In genomic region chr7:100119701-100120517, GRCh38 we compare ENCODE assay signal across 8 cellular contexts. TPM values are rescaled to one million over a fixed set of nuclear protein-coding genes. Genes with fewer than 3 reads are reported as not detected.
DNase-seq lines count a peak whose midpoint lies in the region; ATAC-seq and TF ChIP-seq lines count a peak whose summit lies in the region.

No MANE protein-coding gene starts in this region.

- peak overlapping the region; percentile 70 for H3K27ac ChIP-seq in IMR-90 (ENCODE audit: insufficient read depth, low read length)
- peak overlapping the region; percentile 80 to 88 for H3K27ac ChIP-seq in breast epithelium
- peak overlapping the region; percentile 92 for H3K27ac ChIP-seq in smooth muscle cell (ENCODE audit: low read depth)

- peak overlapping the region; percentile 87 for H2AK9ac ChIP-seq in IMR-90 (replicated peaks; ENCODE audit: low read depth, low read length, poor library complexity)

- H3K9me3 Mint-ChIP-seq in T-helper 2 cell treated with Interferon-gamma antibody and Interleukin-4, amounts not matched to agents 5 μg/mL and 100 μg/mL, for 36 hours, result no peaks in the 10 kb centered on the region
- no peaks in the 10 kb centered on the region for H3K9me3 Mint-ChIP-seq in immature natural killer cell

- peaks cover 19% of the 10 kb centered on the region for H3K4me1 Mint-ChIP-seq in T-helper 2 cell treated with Interferon-gamma antibody and Interleukin-4, amounts not matched to agents 5 μg/mL and 100 μg/mL, for 36 hours (ENCODE audit: low read depth)
- peaks cover 39 to 40% of the 10 kb centered on the region in 2 donors for H3K4me1 Mint-ChIP-seq in immature natural killer cell

- peaks cover 3% of the 10 kb centered on the region for H3F3A ChIP-seq in smooth muscle cell (ENCODE audit: low read depth)

- H3K4me2 ChIP-seq in IMR-90 (ENCODE audit: low read depth, low read length) (peak overlapping the region; percentile 84), smooth muscle cell (peak overlapping the region; percentile 96)

- peaks cover 18% of the 10 kb centered on the region for H3K79me2 ChIP-seq in smooth muscle cell (ENCODE audit: low read depth)

- POLR2A ChIA-PET in IMR-90 (lab: Charles Lee; ENCODE audit: unreplicated experiment), result interaction anchor here (0.6 to 1.4 kb wide), 2 partner anchors 18 to 277 kb away, joined by 3 to 6 read pairs; partner anchors contain the start of gene AP4M1

- peaks cover 23 to 49% of the 10 kb centered on the region in 2 experiments for H3K79me1 ChIP-seq in IMR-90 (ENCODE audit: low read depth in 1 of 2, low read length in 2 of 2)

- peak overlapping the region; percentile 89 for H3K14ac ChIP-seq in IMR-90 (replicated peaks; ENCODE audit: low read depth, low read length)

- H3K27me3 Mint-ChIP-seq in T-helper 2 cell treated with Interferon-gamma antibody and Interleukin-4, amounts not matched to agents 5 μg/mL and 100 μg/mL, for 36 hours (ENCODE audit: low read depth), result no peaks in the 10 kb centered on the region
- peaks cover 4 to 11% (median 8%) of the 10 kb centered on the region in 3 donors for H3K27me3 Mint-ChIP-seq in immature natural killer cell (ENCODE audit: low read depth in 3 of 3)

- H3K27ac Mint-ChIP-seq in T-helper 2 cell treated with Interferon-gamma antibody and Interleukin-4, amounts not matched to agents 5 μg/mL and 100 μg/mL, for 36 hours, result peak overlapping the region; percentile 97
- peak overlapping the region; percentile 97 to 99 (median 98) for H3K27ac Mint-ChIP-seq in immature natural killer cell

- peak overlapping the region; percentile 96 for H2AFZ ChIP-seq in IMR-90 (replicated peaks; ENCODE audit: low read length, poor library complexity)
- peak overlapping the region; percentile 93 for H2AFZ ChIP-seq in smooth muscle cell (ENCODE audit: low read depth)

- no TSS peak for BruUV-seq in IMR-90 (replicated peaks; lab: Mats Ljungman, UMichigan)

- in situ Hi-C loops in IMR-90 (cut with MboI; ENCODE audit: low sequenced_read_pairs), result no loop called here

- peak; percentile 67 for ATAC-seq in GM21529 (IDR thresholded peaks at IDR 0.05; ENCODE audit: unreplicated experiment)
- ATAC-seq in IMR-90 (ENCODE audit: low read depth), result peak; percentile 71

- peak overlapping the region; percentile 96 for H3K4me3 Mint-ChIP-seq in T-helper 2 cell treated with Interferon-gamma antibody and Interleukin-4, amounts not matched to agents 5 μg/mL and 100 μg/mL, for 36 hours
- H3K4me3 Mint-ChIP-seq in immature natural killer cell, result peak overlapping the region; percentile 90 to 97 (median 92)

- H3K4ac ChIP-seq in IMR-90 (ENCODE audit: low read depth, low read length), result peak overlapping the region; percentile 85

- H3K36me3 Mint-ChIP-seq in T-helper 2 cell treated with Interferon-gamma antibody and Interleukin-4, amounts not matched to agents 5 μg/mL and 100 μg/mL, for 36 hours (ENCODE audit: low read depth), result peaks cover 18% of the 10 kb centered on the region
- peaks cover 0 to 3% (median 0%) of the 10 kb centered on the region in 3 donors for H3K36me3 Mint-ChIP-seq in immature natural killer cell

- H4K5ac ChIP-seq in IMR-90 (ENCODE audit: low read depth, low read length), result peak overlapping the region; percentile 26

- peak overlapping the region; percentile 73 for H2BK5ac ChIP-seq in IMR-90 (ENCODE audit: low read depth, low read length, poor library complexity, severe bottlenecking)

- no peak for TF ChIP-seq RAD21 in IMR-90 (IDR thresholded peaks at IDR 0.05; ENCODE audit: low read length)

- dilution Hi-C loops in IMR-90 (cut with HindIII; ENCODE audit: low sequenced_read_pairs, unreplicated experiment), result no loop called here

- peak overlapping the region; percentile 78 for H3K23ac ChIP-seq in IMR-90 (ENCODE audit: low read depth, low read length)

- CTCF ChIA-PET in IMR-90 (lab: Yijun Ruan, JAX), result interaction anchor here (0.5 to 0.7 kb wide), 2 partner anchors 11 to 23 kb away, joined by 3 to 6 read pairs; no protein-coding TSS in a partner anchor

- peak overlapping the region; percentile 48 to 77; a peak in 3 of 4 replicates for H4K8ac ChIP-seq in IMR-90 (ENCODE audit: low read depth in 2 of 2, low read length in 2 of 2)

- H4K20me1 ChIP-seq in IMR-90 (ENCODE audit: insufficient read depth, low read length) (no peaks in the 10 kb centered on the region; the same call in 1 of the 2 replicates), smooth muscle cell (ENCODE audit: low read depth) (no peaks in the 10 kb centered on the region)

- peak overlapping the region; percentile 3; the same call in 1 of the 2 replicates for H3K18ac ChIP-seq in IMR-90 (ENCODE audit: low read depth, low read length)

- peak overlapping the region; percentile 67 for H3K9ac ChIP-seq in IMR-90 (ENCODE audit: low read depth, low read length)
- H3K9ac ChIP-seq in smooth muscle cell (ENCODE audit: low read depth), result peak overlapping the region; percentile 94

- peak overlapping the region; percentile 71 for H3K56ac ChIP-seq in IMR-90 (ENCODE audit: extremely low read depth, insufficient read depth, low read length)

- intact Hi-C loops in IMR-90 (cut with micrococcal nuclease), result loop anchor here (2.0 kb wide), 1 partner anchor 19 kb away; the partner anchor contains the start of genes AP4M1 and MCM7
- intact Hi-C loops in breast epithelium (cut with DNase I; ENCODE audit: low total_unique reads), result loop anchor here (5.0 kb wide), 1 partner anchor 842 kb away; no protein-coding TSS in a partner anchor

- H3K27me3 ChIP-seq in IMR-90 (ENCODE audit: control insufficient read depth, insufficient read depth, low read length) (no peaks in the 10 kb centered on the region), breast epithelium (no peaks in the 10 kb centered on the region), smooth muscle cell (ENCODE audit: low read depth) (no peaks in the 10 kb centered on the region)

- H3K4me1 ChIP-seq in IMR-90 (ENCODE audit: control insufficient read depth, insufficient read depth, low read length) (peaks cover 6% of the 10 kb centered on the region; the same call in 1 of the 2 replicates), breast epithelium (peaks cover 3 to 7% of the 10 kb centered on the region in 2 donors), smooth muscle cell (ENCODE audit: low read depth) (peaks cover 10% of the 10 kb centered on the region)

- WGBS in IMR-90 (ENCODE audit: extremely low coverage in 2 of 2, insufficient read length in 1 of 2), 2 experiments, result 0% methylated on average over 4 of the region's 29 CpGs; no CpG with 5 or more reads in 1 of the 2 experiments
- 5% methylated on average over 29 of the region's 29 CpGs for WGBS in smooth muscle cell (ENCODE audit: low lambda C conversion rate)

- H3K4me3 ChIP-seq in IMR-90 (ENCODE audit: insufficient read depth, low read depth, low read length) (peak overlapping the region; percentile 61), breast epithelium (peak overlapping the region; percentile 63 to 81 (median 76)), smooth muscle cell (peak overlapping the region; percentile 96)

- TF ChIP-seq CTCF in IMR-90 (conservative IDR thresholded peaks at IDR 0.05; ENCODE audit: low read depth, low read length), result no peak
- no peak for TF ChIP-seq CTCF in breast epithelium (IDR thresholded peaks at IDR 0.05)
- no peak for TF ChIP-seq CTCF in smooth muscle cell (IDR thresholded peaks at IDR 0.05; ENCODE audit: borderline replicate concordance, insufficient read depth, poor library complexity, severe bottlenecking)

- no peak for TF ChIP-seq POLR2A in IMR-90 (IDR thresholded peaks at IDR 0.05; ENCODE audit: low read depth, low read length)
- TF ChIP-seq POLR2A in breast epithelium (IDR thresholded peaks at IDR 0.05), result no peak

- H2BK20ac ChIP-seq in IMR-90 (ENCODE audit: low read depth, low read length), result no peak overlapping the region

- H4K91ac ChIP-seq in IMR-90 (ENCODE audit: insufficient read depth, low read depth, low read length), result peak overlapping the region; percentile 67

- DNase-seq in ELR (ENCODE audit: low read depth) (peak; percentile 73), IMR-90 (peak; percentile 58), breast epithelium (ENCODE audit: low spot score in 2 of 2) (peak; percentile 52 to 67), immature natural killer cell (no peak), smooth muscle cell (lab: John Stamatoyannopoulos, UW; ENCODE audit: unreplicated experiment) (peak; percentile 53), COR-L47 (lab: John Stamatoyannopoulos, UW) (no peak)
- peak; percentile 71 for DNase-seq in T-helper 2 cell treated with Interferon-gamma antibody and Interleukin-4, amounts not matched to agents 5 μg/mL and 100 μg/mL, for 36 hours (ENCODE audit: low spot score)

- peak overlapping the region; percentile 38; the same call in 1 of the 3 replicates for H2BK15ac ChIP-seq in IMR-90 (ENCODE audit: low read depth, low read length)

- peak overlapping the region; percentile 75 for H2AK5ac ChIP-seq in IMR-90 (ENCODE audit: low read depth, low read length)

- H2BK120ac ChIP-seq in IMR-90 (ENCODE audit: low read depth, low read length), result peak overlapping the region; percentile 67; the same call in 1 of the 2 replicates

- H3K9me1 ChIP-seq in IMR-90 (ENCODE audit: insufficient read depth, low read length), result peaks cover 14% of the 10 kb centered on the region

- peaks cover 1% of the 10 kb centered on the region; the same call in 1 of the 2 replicates for H3K36me3 ChIP-seq in IMR-90 (ENCODE audit: control insufficient read depth, insufficient read depth, low read length)
- H3K36me3 ChIP-seq in breast epithelium, result no peaks in the 10 kb centered on the region
- no peaks in the 10 kb centered on the region for H3K36me3 ChIP-seq in smooth muscle cell (ENCODE audit: low read depth)

- H3K9me3 ChIP-seq in IMR-90 (ENCODE audit: control insufficient read depth, insufficient read depth, low read length) (no peaks in the 10 kb centered on the region), breast epithelium (no peaks in the 10 kb centered on the region), smooth muscle cell (replicated peaks; ENCODE audit: low read depth) (no peaks in the 10 kb centered on the region)

RNA-seq across cellular contexts. Expression of gene CNPY4, which starts 0.5 kb away (rescaled TPM):
- total RNA-seq in IMR-90 (2012; rRNA removed) (13.3 and 20.0 TPM in 2 replicates), breast epithelium (10 to 100 TPM in 2 of 3 donors, 1 to 10 TPM in 1; 7.2 to 11.8 (median 11.3) TPM), smooth muscle cell (22.6 and 26.6 TPM in 2 replicates)
- polyA plus RNA-seq in IMR-90 (2012; rRNA removed) (18.1 and 21.9 TPM in 2 replicates), immature natural killer cell (10 to 100 TPM; 14.2 to 18.5 (median 17.7) TPM), smooth muscle cell (29.3 and 39.5 TPM in 2 replicates)
- polyA plus RNA-seq in IMR-90 (2012; cell fraction: cytosol; rRNA removed), result 9.3 and 14.0 TPM in 2 replicates
- polyA plus RNA-seq in IMR-90 (2012; cell fraction: nucleus; rRNA removed; ENCODE audit: low replicate concordance), result 10.9 and 19.5 TPM in 2 replicates

RNA-seq across cellular contexts. Expression of gene TAF6, which starts 0.8 kb away (rescaled TPM):
- total RNA-seq in IMR-90 (2012; rRNA removed) (11.3 and 14.4 TPM in 2 replicates), breast epithelium (10 to 100 TPM; 31.5 to 35.0 (median 34.4) TPM), smooth muscle cell (26.6 and 61.0 TPM in 2 replicates)
- polyA plus RNA-seq in IMR-90 (2012; rRNA removed) (55.3 and 56.5 TPM in 2 replicates), immature natural killer cell (10 to 100 TPM; 15.3 to 34.8 (median 17.3) TPM), smooth muscle cell (78.0 and 83.9 TPM in 2 replicates)
- 48.4 and 56.7 TPM in 2 replicates for polyA plus RNA-seq in IMR-90 (2012; cell fraction: cytosol; rRNA removed)
- polyA plus RNA-seq in IMR-90 (2012; cell fraction: nucleus; rRNA removed; ENCODE audit: low replicate concordance), result 51.7 and 92.5 TPM in 2 replicates

RNA-seq across cellular contexts. Expression of gene MBLAC1, which starts 6.9 kb away (rescaled TPM):
- total RNA-seq in IMR-90 (2012; rRNA removed) (0.56 and 0.72 TPM in 2 replicates), breast epithelium (1 to 10 TPM; 2.7 to 6.9 (median 4.5) TPM), smooth muscle cell (0.76 and 2.4 TPM in 2 replicates)
- polyA plus RNA-seq in IMR-90 (2012; rRNA removed) (1.4 and 1.6 TPM in 2 replicates), immature natural killer cell (1 to 10 TPM; 2.2 to 2.6 (median 2.4) TPM), smooth muscle cell (2.3 and 3.1 TPM in 2 replicates)
- polyA plus RNA-seq in IMR-90 (2012; cell fraction: cytosol; rRNA removed), result 2.8 and 3.1 TPM in 2 replicates
- polyA plus RNA-seq in IMR-90 (2012; cell fraction: nucleus; rRNA removed; ENCODE audit: low replicate concordance), result 1.8 and 3.1 TPM in 2 replicates

RNA-seq across cellular contexts. Expression of gene AP4M1, which starts 18.5 kb away (rescaled TPM):
- total RNA-seq in IMR-90 (2012; rRNA removed) (18.6 and 21.1 TPM in 2 replicates), breast epithelium (10 to 100 TPM; 13.8 to 23.3 (median 18.7) TPM), smooth muscle cell (10.1 and 18.0 TPM in 2 replicates)
- polyA plus RNA-seq in IMR-90 (2012; rRNA removed) (20.5 and 21.4 TPM in 2 replicates), immature natural killer cell (10 to 100 TPM in 1 of 3 donors, 1 to 10 TPM in 2; 7.1 to 12.9 (median 8.8) TPM), smooth muscle cell (16.9 and 17.7 TPM in 2 replicates)
- polyA plus RNA-seq in IMR-90 (2012; cell fraction: cytosol; rRNA removed), result 17.7 and 24.6 TPM in 2 replicates
- polyA plus RNA-seq in IMR-90 (2012; cell fraction: nucleus; rRNA removed; ENCODE audit: low replicate concordance), result 52.6 and 55.7 TPM in 2 replicates

RNA-seq across cellular contexts. Expression of gene MCM7, which starts 18.7 kb away (rescaled TPM):
- total RNA-seq in IMR-90 (2012; rRNA removed) (130 and 137 TPM in 2 replicates), breast epithelium (10 to 100 TPM; 46.9 to 51.7 (median 50.1) TPM), smooth muscle cell (36.4 and 47.6 TPM in 2 replicates)
- polyA plus RNA-seq in IMR-90 (2012; rRNA removed) (104 and 119 TPM in 2 replicates), immature natural killer cell (10 to 100 TPM; 40.3 to 59.0 (median 54.4) TPM), smooth muscle cell (56.9 and 59.7 TPM in 2 replicates)
- 47.2 and 71.0 TPM in 2 replicates for polyA plus RNA-seq in IMR-90 (2012; cell fraction: cytosol; rRNA removed)
- polyA plus RNA-seq in IMR-90 (2012; cell fraction: nucleus; rRNA removed; ENCODE audit: low replicate concordance), result 196 and 287 TPM in 2 replicates

Comparison
In these comparisons a context has a peak if more than half of its experiments do, and no peak if none do; other contexts are left out.
1. DNase-seq: peak in ELR (single experiment), IMR-90 (single experiment), T-helper 2 cell treated with Interferon-gamma antibody and Interleukin-4, amounts not matched to agents 5 μg/mL and 100 μg/mL, for 36 hours (single experiment), breast epithelium (2 of 2) and smooth muscle cell (single experiment); none in immature natural killer cell (0 of 3) and COR-L47 (single experiment).
2. Peak in every context shown above with its lines, with median percentiles within 50 percentile points of each other: H3K27ac ChIP-seq and H3K4me3 ChIP-seq.